Comparison of ENCODE assay signal across 14 cellular contexts in genomic region chr16:30889721-30890120, GRCh38.
"Had no signal": no experiment of that assay in that cellular context is flagged by ENCODE, and none has a peak within 500 bp of the region (broad histone marks: within the 10 kb centered on the region; RNA-seq: fewer than 3 reads in every experiment).

No MANE protein-coding gene starts in this region.

- DNase-seq: activated CD4-positive, alpha-beta T cell treated with anti-CD3 and anti-CD28 coated beads for 4 hours; aorta; effector CD4-positive, alpha-beta T cell; gastrocnemius medialis; islet precursor cell; sigmoid colon; stimulated activated CD4-positive, alpha-beta T cell treated with anti-CD3 and anti-CD28 coated beads, Interleukin-2, amount 100 ng/mL, for 48 hours had no signal

- H3K36me3 ChIP-seq: prostate gland had no signal

- H3K9me3 ChIP-seq: gastrocnemius medialis, neutrophil, prostate gland, sigmoid colon had no signal

- H3K27me3 Mint-ChIP-seq: stimulated activated naive CD8-positive, alpha-beta T cell treated with anti-CD3 and anti-CD28 coated beads, Interleukin-15, Interleukin-2, amounts not matched to agents 100 ng/mL and 50 ng/mL, for 24 hours had no signal

- H3K4me3 Mint-ChIP-seq: stimulated activated naive CD8-positive, alpha-beta T cell treated with anti-CD3 and anti-CD28 coated beads, Interleukin-15, Interleukin-2, amounts not matched to agents 100 ng/mL and 50 ng/mL, for 24 hours had no signal

- H3K27me3 ChIP-seq: cardiac muscle cell, gastrocnemius medialis, neutrophil, sigmoid colon had no signal

- H3K4me3 ChIP-seq: cardiac muscle cell, gastrocnemius medialis, prostate gland, sigmoid colon had no signal

- H3K27ac ChIP-seq: cardiac muscle cell, gastrocnemius medialis, neutrophil, prostate gland, sigmoid colon had no signal

- H3K27ac Mint-ChIP-seq: activated T-helper 2 cell treated with anti-CD3 and anti-CD28 coated beads, Interferon-gamma antibody, Interleukin-2, Interleukin-4, amounts not matched to agents 10 μg/mL and 5 μg/mL and 100 μg/mL, durations not matched to agents 14 hours and 24 hours and 36 hours; stimulated activated naive CD8-positive, alpha-beta T cell treated with anti-CD3 and anti-CD28 coated beads, Interleukin-15, Interleukin-2, amounts not matched to agents 100 ng/mL and 50 ng/mL, for 24 hours had no signal

- ATAC-seq: activated naive CD4-positive, alpha-beta T cell treated with anti-CD3 and anti-CD28 coated beads, Interleukin-2, amount 50 U/mL, for 72 hours; gastrocnemius medialis; SK-N-SH treated with all-trans-retinoic acid at 6 μM for 48 hours had no signal

- H3K9me3 Mint-ChIP-seq: activated naive CD4-positive, alpha-beta T cell treated with anti-CD3 and anti-CD28 coated beads, Interleukin-2, amount 50 U/mL, for 72 hours; activated T-helper 2 cell treated with anti-CD3 and anti-CD28 coated beads, Interferon-gamma antibody, Interleukin-2, Interleukin-4, amounts not matched to agents 10 μg/mL and 5 μg/mL and 100 μg/mL, durations not matched to agents 14 hours and 24 hours and 36 hours; stimulated activated naive CD8-positive, alpha-beta T cell treated with anti-CD3 and anti-CD28 coated beads, Interleukin-15, Interleukin-2, amounts not matched to agents 100 ng/mL and 50 ng/mL, for 24 hours had no signal
